In genomic region chr13:112968380-112968909, GRCh38 we compare ENCODE assay signal across 8 cellular contexts. TPM values are rescaled to one million over a fixed set of nuclear protein-coding genes. Genes with fewer than 3 reads are reported as not detected.
A peak's percentile ranks its signal among the peaks of the same experiment; 100 is the strongest.
DNase-seq lines count a peak whose midpoint lies in the region; ATAC-seq, FAIRE-seq and TF ChIP-seq lines count a peak whose summit lies in the region.

No MANE protein-coding gene starts in this region.

- H3K27ac ChIP-seq in iPS DF 6.9 (ENCODE audit: low read length) = no peak overlapping the region
- H3K27ac ChIP-seq in small intestine (ENCODE audit: low read depth in 1 of 2, low read length in 1 of 2) = peak overlapping the region; percentile 20 to 77

- no peak for TF ChIP-seq CTCF in GM10248 (IDR thresholded peaks at IDR 0.05; ENCODE audit: control extremely low read depth, extremely low read depth, low read depth, missing control alignments)

- CTCF ChIA-PET in GM10248 (lab: Yijun Ruan, JAX) = interaction anchor here (1.2 kb wide), 1 partner anchor 61 kb away, joined by 3 read pairs; no protein-coding TSS in a partner anchor

- H3K9me3 Mint-ChIP-seq in activated T-helper 2 cell treated with anti-CD3 and anti-CD28 coated beads, Interferon-gamma antibody, Interleukin-2, Interleukin-4, amounts not matched to agents 10 μg/mL and 5 μg/mL and 100 μg/mL, durations not matched to agents 14 hours and 24 hours and 36 hours = no peaks in the 10 kb centered on the region

- ATAC-seq in HG02870 (IDR thresholded peaks at IDR 0.05; ENCODE audit: unreplicated experiment) = no peak

- no peaks in the 10 kb centered on the region for H3K27me3 ChIP-seq in iPS DF 6.9 (ENCODE audit: control insufficient read depth, insufficient read depth, low read length)
- H3K27me3 ChIP-seq in small intestine (ENCODE audit: control insufficient read depth in 2 of 2, insufficient read depth in 2 of 2, low read length in 2 of 2) = peaks cover 0 to 2% of the 10 kb centered on the region in 2 donors

- H3K36me3 Mint-ChIP-seq in activated T-helper 2 cell treated with anti-CD3 and anti-CD28 coated beads, Interferon-gamma antibody, Interleukin-2, Interleukin-4, amounts not matched to agents 10 μg/mL and 5 μg/mL and 100 μg/mL, durations not matched to agents 14 hours and 24 hours and 36 hours (ENCODE audit: low read depth) = no peaks in the 10 kb centered on the region

- H3K4me3 ChIP-seq in iPS DF 6.9 (ENCODE audit: low read length) (peak overlapping the region; percentile 67), small intestine (ENCODE audit: low read depth in 1 of 2, low read length in 2 of 2) (peak overlapping the region; percentile 31 to 48)

- peaks cover 7% of the 10 kb centered on the region for H3K4me1 Mint-ChIP-seq in activated T-helper 2 cell treated with anti-CD3 and anti-CD28 coated beads, Interferon-gamma antibody, Interleukin-2, Interleukin-4, amounts not matched to agents 10 μg/mL and 5 μg/mL and 100 μg/mL, durations not matched to agents 14 hours and 24 hours and 36 hours (ENCODE audit: low read depth)

- WGBS in iPS DF 6.9 (ENCODE audit: insufficient coverage, insufficient read length) = no CpG with 5 or more reads among the region's 52 CpGs
- 0 to 5% (median 3%) methylated on average over 46 to 52 of the region's 52 CpGs for WGBS in small intestine, 3 donors

- H3K9me3 ChIP-seq in iPS DF 6.9 (ENCODE audit: control insufficient read depth, insufficient read depth, low read length) (no peaks in the 10 kb centered on the region), small intestine (ENCODE audit: control insufficient read depth, low read depth) (no peaks in the 10 kb centered on the region)

- H3K36me3 ChIP-seq in iPS DF 6.9 (ENCODE audit: control insufficient read depth, insufficient read depth, low read length) = no peaks in the 10 kb centered on the region; the same call in 1 of the 2 replicates
- H3K36me3 ChIP-seq in small intestine (ENCODE audit: control insufficient read depth in 2 of 2, insufficient read depth in 2 of 2, low read length in 2 of 2) = no peaks in the 10 kb centered on the region

- no peak overlapping the region for H3K27ac Mint-ChIP-seq in activated T-helper 2 cell treated with anti-CD3 and anti-CD28 coated beads, Interferon-gamma antibody, Interleukin-2, Interleukin-4, amounts not matched to agents 10 μg/mL and 5 μg/mL and 100 μg/mL, durations not matched to agents 14 hours and 24 hours and 36 hours

- peaks cover 4% of the 10 kb centered on the region for H3K4me1 ChIP-seq in iPS DF 6.9 (ENCODE audit: control insufficient read depth, insufficient read depth, low read length)
- H3K4me1 ChIP-seq in small intestine (ENCODE audit: control insufficient read depth in 2 of 2, insufficient read depth in 1 of 2, low read depth in 1 of 2, low read length in 1 of 2) = no peaks in the 10 kb centered on the region

- POLR2A ChIA-PET in GM10248 (lab: Yijun Ruan, JAX) = no interaction called here

- intact Hi-C loops in activated T-helper 2 cell treated with anti-CD3 and anti-CD28 coated beads, Interferon-gamma antibody, Interleukin-2, Interleukin-4, amounts not matched to agents 10 μg/mL and 5 μg/mL and 100 μg/mL, durations not matched to agents 14 hours and 24 hours and 36 hours (cut with micrococcal nuclease) = no loop called here

- peaks cover 38% of the 10 kb centered on the region for H3K27me3 Mint-ChIP-seq in activated T-helper 2 cell treated with anti-CD3 and anti-CD28 coated beads, Interferon-gamma antibody, Interleukin-2, Interleukin-4, amounts not matched to agents 10 μg/mL and 5 μg/mL and 100 μg/mL, durations not matched to agents 14 hours and 24 hours and 36 hours (ENCODE audit: low read depth)

- no peak for DNase-seq in GM12891 (ENCODE audit: insufficient read length, low spot score)
- peak; percentile 87 for DNase-seq in NCI-H345 (lab: John Stamatoyannopoulos, UW)
- no peak for DNase-seq in activated T-helper 2 cell treated with anti-CD3 and anti-CD28 coated beads, Interferon-gamma antibody, Interleukin-2, Interleukin-4, amounts not matched to agents 10 μg/mL and 5 μg/mL and 100 μg/mL, durations not matched to agents 14 hours and 24 hours and 36 hours (ENCODE audit: low spot score)
- no peak for DNase-seq in iPS DF 6.9 (ENCODE audit: low read depth, low spot score)
- DNase-seq in small intestine = peak; percentile 69
- DNase-seq in GM10248 (ENCODE audit: extremely low spot score) = no peak
- no peak for DNase-seq in epidermal melanocyte (ENCODE audit: insufficient read length, low spot score)

- no peak for TF ChIP-seq POLR2A in GM12891 (IDR thresholded peaks at IDR 0.05; ENCODE audit: low read depth, low read length)

- H3K4me3 Mint-ChIP-seq in activated T-helper 2 cell treated with anti-CD3 and anti-CD28 coated beads, Interferon-gamma antibody, Interleukin-2, Interleukin-4, amounts not matched to agents 10 μg/mL and 5 μg/mL and 100 μg/mL, durations not matched to agents 14 hours and 24 hours and 36 hours (ENCODE audit: low read depth) = peak overlapping the region; percentile 41

- FAIRE-seq in GM12891 (lab: Jason Lieb, UNC) (peak; percentile 13), small intestine (lab: Jason Lieb, UNC) (no peak)

TF ChIP-seq in GM12891, 5 proteins besides CTCF, POLR2A, EP300 and RAD21:
- TF ChIP-seq TAF1 (IDR thresholded peaks at IDR 0.05; ENCODE audit: low read depth, low read length) (no peak), PAX5 (IDR thresholded peaks at IDR 0.05; ENCODE audit: insufficient read depth, low read length, severe bottlenecking) (no peak), POLR2AphosphoS5 (IDR thresholded peaks at IDR 0.05; ENCODE audit: low read depth, low read length) (no peak), SPI1 (IDR thresholded peaks at IDR 0.05; ENCODE audit: low read depth, low read length) (no peak), POU2F2 (IDR thresholded peaks at IDR 0.05; ENCODE audit: low read depth, low read length) (no peak)

RNA-seq across cellular contexts. Expression of gene MCF2L, which starts 0.6 kb away (rescaled TPM):
- 1.2 TPM for polyA plus RNA-seq in GM12891 (2012; ENCODE audit: low read depth, missing spikeins)
- total RNA-seq in activated T-helper 2 cell treated with anti-CD3 and anti-CD28 coated beads, Interferon-gamma antibody, Interleukin-2, Interleukin-4, amounts not matched to agents 10 μg/mL and 5 μg/mL and 100 μg/mL, durations not matched to agents 14 hours and 24 hours and 36 hours = 0.23 TPM in 1 of 2 replicates, not detected in the other
- polyA plus RNA-seq in small intestine = 10 to 100 TPM; 12.2 to 23.9 (median 20.1) TPM

Comparison
In these comparisons a context has a peak if more than half of its experiments do, and no peak if none do; other contexts are left out.
1. DNase-seq: peak in NCI-H345 (single experiment) and small intestine (single experiment); none in GM12891 (single experiment), activated T-helper 2 cell treated with anti-CD3 and anti-CD28 coated beads, Interferon-gamma antibody, Interleukin-2, Interleukin-4, amounts not matched to agents 10 μg/mL and 5 μg/mL and 100 μg/mL, durations not matched to agents 14 hours and 24 hours and 36 hours (single experiment), iPS DF 6.9 (single experiment), GM10248 (single experiment) and epidermal melanocyte (single experiment).